2 cellular contexts compared by ENCODE assay signal in the genomic region with DNA sequence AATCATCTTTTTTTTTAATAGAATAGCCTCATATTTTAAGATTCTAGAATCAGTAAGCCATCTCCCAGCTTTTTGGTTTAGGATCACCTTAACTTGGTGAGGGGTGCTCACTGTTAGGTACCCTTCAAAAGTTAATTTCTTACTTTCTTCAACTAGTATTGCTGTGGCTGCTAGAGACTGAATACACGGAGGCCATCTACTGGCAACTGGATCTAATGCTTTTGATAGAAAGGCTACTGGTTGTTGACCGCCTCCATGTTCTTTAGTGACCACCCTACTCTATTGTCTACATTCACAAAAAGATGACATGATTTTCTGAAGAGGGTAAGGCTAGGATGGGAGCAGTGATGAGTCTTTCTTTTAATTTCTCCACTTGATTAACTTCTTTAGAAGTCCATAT.
TF ChIP-seq lines count a peak whose summit lies in the region.

No MANE protein-coding gene starts in this region.

TF ChIP-seq in SK-N-SH, 30 proteins besides CTCF, POLR2A, EP300 and RAD21 (continued from another document):
- TF ChIP-seq, protein P1, sequence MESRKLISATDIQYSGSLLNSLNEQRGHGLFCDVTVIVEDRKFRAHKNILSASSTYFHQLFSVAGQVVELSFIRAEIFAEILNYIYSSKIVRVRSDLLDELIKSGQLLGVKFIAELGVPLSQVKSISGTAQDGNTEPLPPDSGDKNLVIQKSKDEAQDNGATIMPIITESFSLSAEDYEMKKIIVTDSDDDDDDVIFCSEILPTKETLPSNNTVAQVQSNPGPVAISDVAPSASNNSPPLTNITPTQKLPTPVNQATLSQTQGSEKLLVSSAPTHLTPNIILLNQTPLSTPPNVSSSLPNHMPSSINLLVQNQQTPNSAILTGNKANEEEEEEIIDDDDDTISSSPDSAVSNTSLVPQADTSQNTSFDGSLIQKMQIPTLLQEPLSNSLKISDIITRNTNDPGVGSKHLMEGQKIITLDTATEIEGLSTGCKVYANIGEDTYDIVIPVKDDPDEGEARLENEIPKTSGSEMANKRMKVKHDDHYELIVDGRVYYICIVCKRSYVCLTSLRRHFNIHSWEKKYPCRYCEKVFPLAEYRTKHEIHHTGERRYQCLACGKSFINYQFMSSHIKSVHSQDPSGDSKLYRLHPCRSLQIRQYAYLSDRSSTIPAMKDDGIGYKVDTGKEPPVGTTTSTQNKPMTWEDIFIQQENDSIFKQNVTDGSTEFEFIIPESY (IDR thresholded peaks at IDR 0.05; ENCODE audit: borderline replicate concordance, low read depth): no peak
- TF ChIP-seq TEAD4 (IDR thresholded peaks at IDR 0.05; ENCODE audit: borderline replicate concordance, insufficient read depth): no peak
- TF ChIP-seq, protein P2, sequence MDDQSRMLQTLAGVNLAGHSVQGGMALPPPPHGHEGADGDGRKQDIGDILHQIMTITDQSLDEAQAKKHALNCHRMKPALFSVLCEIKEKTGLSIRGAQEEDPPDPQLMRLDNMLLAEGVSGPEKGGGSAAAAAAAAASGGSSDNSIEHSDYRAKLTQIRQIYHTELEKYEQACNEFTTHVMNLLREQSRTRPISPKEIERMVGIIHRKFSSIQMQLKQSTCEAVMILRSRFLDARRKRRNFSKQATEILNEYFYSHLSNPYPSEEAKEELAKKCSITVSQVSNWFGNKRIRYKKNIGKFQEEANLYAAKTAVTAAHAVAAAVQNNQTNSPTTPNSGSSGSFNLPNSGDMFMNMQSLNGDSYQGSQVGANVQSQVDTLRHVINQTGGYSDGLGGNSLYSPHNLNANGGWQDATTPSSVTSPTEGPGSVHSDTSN (IDR thresholded peaks at IDR 0.05): no peak
- TF ChIP-seq JUND (IDR thresholded peaks at IDR 0.05): no peak
- no peak for TF ChIP-seq FOXM1 (IDR thresholded peaks at IDR 0.05; ENCODE audit: low read depth)
- TF ChIP-seq, protein P3, sequence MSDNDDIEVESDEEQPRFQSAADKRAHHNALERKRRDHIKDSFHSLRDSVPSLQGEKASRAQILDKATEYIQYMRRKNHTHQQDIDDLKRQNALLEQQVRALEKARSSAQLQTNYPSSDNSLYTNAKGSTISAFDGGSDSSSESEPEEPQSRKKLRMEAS (IDR thresholded peaks at IDR 0.05; ENCODE audit: low read depth): no peak
- TF ChIP-seq, protein P4, sequence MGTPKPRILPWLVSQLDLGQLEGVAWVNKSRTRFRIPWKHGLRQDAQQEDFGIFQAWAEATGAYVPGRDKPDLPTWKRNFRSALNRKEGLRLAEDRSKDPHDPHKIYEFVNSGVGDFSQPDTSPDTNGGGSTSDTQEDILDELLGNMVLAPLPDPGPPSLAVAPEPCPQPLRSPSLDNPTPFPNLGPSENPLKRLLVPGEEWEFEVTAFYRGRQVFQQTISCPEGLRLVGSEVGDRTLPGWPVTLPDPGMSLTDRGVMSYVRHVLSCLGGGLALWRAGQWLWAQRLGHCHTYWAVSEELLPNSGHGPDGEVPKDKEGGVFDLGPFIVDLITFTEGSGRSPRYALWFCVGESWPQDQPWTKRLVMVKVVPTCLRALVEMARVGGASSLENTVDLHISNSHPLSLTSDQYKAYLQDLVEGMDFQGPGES (IDR thresholded peaks at IDR 0.05; ENCODE audit: low read depth, low read length): no peak
- TF ChIP-seq POLR2AphosphoS5 (IDR thresholded peaks at IDR 0.05; ENCODE audit: low read depth, low read length): no peak
- TF ChIP-seq EZH2phosphoT487 (IDR thresholded peaks at IDR 0.05; ENCODE audit: borderline replicate concordance, low read depth): no peak
TF ChIP-seq in SK-N-SH: peak in this region for 0.

TF ChIP-seq in SK-N-SH treated with all-trans-retinoic acid at 6 μM for 48 hours, 23 proteins besides CTCF, POLR2A, EP300 and RAD21 (continued from another document):
- TF ChIP-seq ZFP3 (CRISPR knock-in tag; IDR thresholded peaks at IDR 0.05) (no peak), ESRRG (CRISPR knock-in tag; IDR thresholded peaks at IDR 0.05) (no peak), ZNF565 (CRISPR knock-in tag; conservative IDR thresholded peaks at IDR 0.05; ENCODE audit: low read depth) (no peak), ISL1 (CRISPR knock-in tag; IDR thresholded peaks at IDR 0.05) (no peak), ZNF8 (CRISPR knock-in tag; IDR thresholded peaks at IDR 0.05) (no peak)
